ENCODE assay signal across 15 cellular contexts in genomic region chr10:5764422-5765297, GRCh38. TPM values are rescaled to one million over a fixed set of nuclear protein-coding genes. Genes with fewer than 3 reads are reported as not detected.
A peak's percentile ranks its signal among the peaks of the same experiment; 100 is the strongest.
DNase-seq lines count a peak whose midpoint lies in the region; ATAC-seq and TF ChIP-seq lines count a peak whose summit lies in the region.
"Had no signal": no experiment of that assay in that cellular context is flagged by ENCODE, and none has a peak within 500 bp of the region (broad histone marks: within the 10 kb centered on the region; RNA-seq: fewer than 3 reads in every experiment).

No MANE protein-coding gene starts in this region.

- no peak for DNase-seq in stimulated activated naive CD8-positive, alpha-beta T cell treated with anti-CD3 and anti-CD28 coated beads, Interleukin-15, Interleukin-2, amounts not matched to agents 100 U/mL and 50 U/mL, for 24 hours
- DNase-seq in T-helper 17 cell (no peak), endothelial cell (ENCODE audit: low spot score) (no peak), anterior cingulate cortex (lab: John Stamatoyannopoulos, UW) (no peak), AML-193 (lab: John Stamatoyannopoulos, UW) (no peak)
- DNase-seq: BE2C, erythroblast, mucosa of descending colon, NCI-H2029, NCI-H526, spleen, T-helper 9 cell had no signal

- peaks cover 4% of the 10 kb centered on the region for H3K4me1 Mint-ChIP-seq in stimulated activated naive CD8-positive, alpha-beta T cell treated with anti-CD3 and anti-CD28 coated beads, Interleukin-15, Interleukin-2, amounts not matched to agents 100 ng/mL and 50 ng/mL, for 24 hours (ENCODE audit: low read depth)
- H3K4me1 Mint-ChIP-seq in T-helper 17 cell (peaks cover 2% of the 10 kb centered on the region), endothelial cell (ENCODE audit: unreplicated experiment) (no peaks in the 10 kb centered on the region)

- peak overlapping the region; percentile 43 for H3K27ac Mint-ChIP-seq in stimulated activated naive CD8-positive, alpha-beta T cell treated with anti-CD3 and anti-CD28 coated beads, Interleukin-15, Interleukin-2, amounts not matched to agents 100 ng/mL and 50 ng/mL, for 24 hours
- H3K27ac Mint-ChIP-seq in T-helper 17 cell (peak overlapping the region; percentile 70), endothelial cell (ENCODE audit: unreplicated experiment) (no peak overlapping the region)

- H3K27me3 Mint-ChIP-seq in stimulated activated naive CD8-positive, alpha-beta T cell treated with anti-CD3 and anti-CD28 coated beads, Interleukin-15, Interleukin-2, amounts not matched to agents 100 ng/mL and 50 ng/mL, for 24 hours: no peaks in the 10 kb centered on the region
- H3K27me3 Mint-ChIP-seq in T-helper 17 cell (no peaks in the 10 kb centered on the region), endothelial cell (ENCODE audit: unreplicated experiment) (peaks cover 4% of the 10 kb centered on the region)

- H3K9me3 Mint-ChIP-seq in stimulated activated naive CD8-positive, alpha-beta T cell treated with anti-CD3 and anti-CD28 coated beads, Interleukin-15, Interleukin-2, amounts not matched to agents 100 ng/mL and 50 ng/mL, for 24 hours: no peaks in the 10 kb centered on the region
- H3K9me3 Mint-ChIP-seq in endothelial cell (ENCODE audit: unreplicated experiment): no peaks in the 10 kb centered on the region

- ATAC-seq in stimulated activated naive CD8-positive, alpha-beta T cell treated with anti-CD3 and anti-CD28 coated beads, Interleukin-15, Interleukin-2, amounts not matched to agents 100 U/mL and 50 U/mL, for 24 hours: no peak
- ATAC-seq in T-helper 17 cell: no peak
- no peak for ATAC-seq in SK-N-SH treated with all-trans-retinoic acid at 6 μM for 48 hours
- no peak for ATAC-seq in GM19035 (IDR thresholded peaks at IDR 0.05; ENCODE audit: unreplicated experiment)
- ATAC-seq: mucosa of descending colon had no signal

- peak overlapping the region; percentile 7 for H3K4me3 Mint-ChIP-seq in stimulated activated naive CD8-positive, alpha-beta T cell treated with anti-CD3 and anti-CD28 coated beads, Interleukin-15, Interleukin-2, amounts not matched to agents 100 ng/mL and 50 ng/mL, for 24 hours
- no peak overlapping the region for H3K4me3 Mint-ChIP-seq in T-helper 17 cell
- H3K4me3 Mint-ChIP-seq in endothelial cell (ENCODE audit: unreplicated experiment): peak overlapping the region; percentile 2

- no peaks in the 10 kb centered on the region for H3K9me3 ChIP-seq in T-helper 17 cell (ENCODE audit: control insufficient read depth, low read length, poor library complexity, severe bottlenecking)
- H3K9me3 ChIP-seq: BE2C, mucosa of descending colon, spleen had no signal

- H3K36me3 Mint-ChIP-seq in stimulated activated naive CD8-positive, alpha-beta T cell treated with anti-CD3 and anti-CD28 coated beads, Interleukin-15, Interleukin-2, amounts not matched to agents 100 ng/mL and 50 ng/mL, for 24 hours (ENCODE audit: low read depth): peaks cover 76% of the 10 kb centered on the region
- H3K36me3 Mint-ChIP-seq in T-helper 17 cell (ENCODE audit: low read depth) (peaks cover 10% of the 10 kb centered on the region), endothelial cell (ENCODE audit: low read depth, unreplicated experiment) (peaks cover 58% of the 10 kb centered on the region)

- no peak for TF ChIP-seq CTCF in endothelial cell (IDR thresholded peaks at IDR 0.05; ENCODE audit: unreplicated experiment)

TF ChIP-seq in SK-N-SH treated with all-trans-retinoic acid at 6 μM for 48 hours, 23 proteins besides CTCF, POLR2A, EP300 and RAD21:
- TF ChIP-seq OSR1 (CRISPR knock-in tag; IDR thresholded peaks at IDR 0.05) (no peak), PATZ1 (CRISPR knock-in tag; IDR thresholded peaks at IDR 0.05; ENCODE audit: borderline replicate concordance) (no peak), PPARA (CRISPR knock-in tag; IDR thresholded peaks at IDR 0.05; ENCODE audit: borderline replicate concordance) (no peak), TSHZ2 (CRISPR knock-in tag; IDR thresholded peaks at IDR 0.05) (no peak), TCF4 (CRISPR knock-in tag; IDR thresholded peaks at IDR 0.05; ENCODE audit: borderline replicate concordance) (no peak), TOX (CRISPR knock-in tag; IDR thresholded peaks at IDR 0.05; ENCODE audit: borderline replicate concordance) (no peak), GLIS3 (CRISPR knock-in tag; IDR thresholded peaks at IDR 0.05) (no peak), ZNF8 (CRISPR knock-in tag; IDR thresholded peaks at IDR 0.05) (no peak), CSDC2 (CRISPR knock-in tag; IDR thresholded peaks at IDR 0.05) (no peak), ZNF565 (CRISPR knock-in tag; conservative IDR thresholded peaks at IDR 0.05; ENCODE audit: low read depth) (no peak), ZNF70 (CRISPR knock-in tag; IDR thresholded peaks at IDR 0.05) (no peak), POU6F1 (CRISPR knock-in tag; IDR thresholded peaks at IDR 0.05; ENCODE audit: borderline replicate concordance, low read depth) (no peak), RARB (CRISPR knock-in tag; IDR thresholded peaks at IDR 0.05) (no peak), ZFP30 (CRISPR knock-in tag; IDR thresholded peaks at IDR 0.05) (no peak)

RNA-seq across cellular contexts. Expression of gene GDI2, which starts 48.6 kb away (rescaled TPM):
- total RNA-seq in T-helper 17 cell: 100 to 1,000 TPM in 1 of 2 donors, 10 to 100 TPM in 1; 95.5 to 109 TPM
- total RNA-seq in endothelial cell (ENCODE audit: unreplicated experiment): 320 TPM
